Comparison of ENCODE assay signal across 16 cellular contexts in the genomic region with DNA sequence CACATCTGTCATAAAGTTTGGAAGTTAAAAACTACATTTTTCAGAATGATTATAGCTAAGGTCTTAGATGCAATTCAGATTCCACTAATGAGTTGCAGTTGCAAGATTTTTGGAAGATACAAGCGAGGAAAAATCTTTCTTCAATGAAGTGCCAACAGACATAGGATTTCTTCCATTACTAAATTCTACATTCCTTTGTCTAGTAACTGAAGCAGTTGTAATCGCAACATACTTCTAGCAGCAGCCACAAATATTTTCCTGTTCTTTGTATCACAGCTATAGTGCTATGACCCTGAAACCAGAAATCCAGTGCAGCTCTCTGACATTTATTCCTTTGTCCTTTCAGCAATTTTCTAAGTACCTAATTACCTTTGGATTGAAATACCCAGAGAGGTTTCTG.
DNase-seq lines count a peak whose midpoint lies in the region; ATAC-seq, FAIRE-seq and TF ChIP-seq lines count a peak whose summit lies in the region.
"Had no signal": no experiment of that assay in that cellular context is flagged by ENCODE, and none has a peak within 500 bp of the region (broad histone marks: within the 10 kb centered on the region; RNA-seq: fewer than 3 reads in every experiment).

No MANE protein-coding gene starts in this region.

- no peak overlapping the region for H3K9ac ChIP-seq in IMR-90 (ENCODE audit: low read depth, low read length)

- H3K14ac ChIP-seq in IMR-90 (replicated peaks; ENCODE audit: low read depth, low read length) = no peak overlapping the region

- H3K9me3 ChIP-seq in IMR-90 (ENCODE audit: control insufficient read depth, insufficient read depth, low read length) = no peaks in the 10 kb centered on the region
- H3K9me3 ChIP-seq: BE2C had no signal

- no peak overlapping the region for H3K18ac ChIP-seq in IMR-90 (ENCODE audit: low read depth, low read length)

- no peak overlapping the region for H2AFZ ChIP-seq in IMR-90 (replicated peaks; ENCODE audit: low read length, poor library complexity)

- no peaks in the 10 kb centered on the region for H3K79me1 ChIP-seq in IMR-90 (ENCODE audit: low read depth in 1 of 2, low read length in 2 of 2)

- BruUV-seq in IMR-90 (replicated peaks; lab: Mats Ljungman, UMichigan) = no TSS peak

- TF ChIP-seq CTCF in IMR-90 (conservative IDR thresholded peaks at IDR 0.05; ENCODE audit: low read depth, low read length) (no peak), brain microvascular endothelial cell (IDR thresholded peaks at IDR 0.05; ENCODE audit: low read depth, low read length, missing control alignments) (no peak)

- in situ Hi-C loops in IMR-90 (cut with MboI; ENCODE audit: low sequenced_read_pairs) = no loop called here
- in situ Hi-C loops in brain microvascular endothelial cell (cut with HindIII; ENCODE audit: low pct_ligation_motif_present, low sequenced_read_pairs) = no loop called here

- no peak overlapping the region for H2AK5ac ChIP-seq in IMR-90 (ENCODE audit: low read depth, low read length)

- H3K36me3 ChIP-seq in IMR-90 (ENCODE audit: control insufficient read depth, insufficient read depth, low read length) (no peaks in the 10 kb centered on the region), brain microvascular endothelial cell (replicated peaks) (no peaks in the 10 kb centered on the region)
- H3K36me3 ChIP-seq: BE2C had no signal

- no peak overlapping the region for H3K27ac ChIP-seq in IMR-90 (ENCODE audit: insufficient read depth, low read length)
- H3K27ac ChIP-seq in brain microvascular endothelial cell = no peak overlapping the region

- intact Hi-C loops in IMR-90 (cut with micrococcal nuclease) = no loop called here

- POLR2A ChIA-PET in IMR-90 (lab: Charles Lee; ENCODE audit: unreplicated experiment) = no interaction called here

- H3K56ac ChIP-seq in IMR-90 (ENCODE audit: extremely low read depth, insufficient read depth, low read length) = no peak overlapping the region

- dilution Hi-C loops in IMR-90 (cut with HindIII; ENCODE audit: low sequenced_read_pairs, unreplicated experiment) = no loop called here

- no peak overlapping the region for H2BK120ac ChIP-seq in IMR-90 (ENCODE audit: low read depth, low read length)

- no peak for TF ChIP-seq POLR2A in IMR-90 (IDR thresholded peaks at IDR 0.05; ENCODE audit: low read depth, low read length)

- no peaks in the 10 kb centered on the region for H3K36me3 Mint-ChIP-seq in activated T-cell treated with anti-CD3 and anti-CD28 coated beads, Interleukin-2, amount 50 U/mL, for 24 hours (ENCODE audit: low read depth)

- no peak overlapping the region for H2AK9ac ChIP-seq in IMR-90 (replicated peaks; ENCODE audit: low read depth, low read length, poor library complexity)

- no peaks in the 10 kb centered on the region for H3K27me3 Mint-ChIP-seq in activated T-cell treated with anti-CD3 and anti-CD28 coated beads, Interleukin-2, amount 50 U/mL, for 24 hours

- DNase-seq in AG20443 (ENCODE audit: low spot score) (peak; percentile 57), IMR-90 (peak; percentile 30), brain microvascular endothelial cell (peak; percentile 28), iris pigment epithelial cell (ENCODE audit: low read depth) (peak; percentile 66), HTR-8/SVneo (ENCODE audit: insufficient read length, low spot score) (no peak)
- no peak for DNase-seq in activated T-cell treated with anti-CD3 and anti-CD28 coated beads, Interleukin-2, amount 50 U/mL, for 24 hours
- DNase-seq: BE2C, MV-4-11, NCI-H1436, NCI-H2029 treated with DMSO at 0.1 percent for 48 hours, NCI-H774, Right ventricle myocardium superior had no signal

- no peak overlapping the region for H3K23ac ChIP-seq in IMR-90 (ENCODE audit: low read depth, low read length)

- H4K8ac ChIP-seq in IMR-90 (ENCODE audit: low read depth in 2 of 2, low read length in 2 of 2) = no peak overlapping the region

- no peaks in the 10 kb centered on the region for H4K20me1 ChIP-seq in IMR-90 (ENCODE audit: insufficient read depth, low read length)

- 75% methylated on average over 1 of the region's 2 CpGs; no CpG with 5 or more reads in 1 of the 2 experiments for WGBS in IMR-90 (ENCODE audit: extremely low coverage in 2 of 2, insufficient read length in 1 of 2), 2 experiments

- H2BK15ac ChIP-seq in IMR-90 (ENCODE audit: low read depth, low read length) = no peak overlapping the region

- no peak overlapping the region for H3K4me3 ChIP-seq in IMR-90 (ENCODE audit: insufficient read depth, low read depth, low read length)
- no peak overlapping the region for H3K4me3 ChIP-seq in brain microvascular endothelial cell (ENCODE audit: low read depth, low read length)

- H3K9me3 Mint-ChIP-seq in activated T-cell treated with anti-CD3 and anti-CD28 coated beads, Interleukin-2, amount 50 U/mL, for 24 hours = peaks cover 4% of the 10 kb centered on the region

- H3K4me1 ChIP-seq in IMR-90 (ENCODE audit: control insufficient read depth, insufficient read depth, low read length) = no peaks in the 10 kb centered on the region
- H3K4me1 ChIP-seq: BE2C had no signal

- TF ChIP-seq RAD21 in IMR-90 (IDR thresholded peaks at IDR 0.05; ENCODE audit: low read length) = no peak

- H3K27ac Mint-ChIP-seq in activated T-cell treated with anti-CD3 and anti-CD28 coated beads, Interleukin-2, amount 50 U/mL, for 24 hours = no peak overlapping the region

- CTCF ChIA-PET in IMR-90 (lab: Yijun Ruan, JAX) = no interaction called here

- H2BK20ac ChIP-seq in IMR-90 (ENCODE audit: low read depth, low read length) = no peak overlapping the region

- no peak overlapping the region for H2BK5ac ChIP-seq in IMR-90 (ENCODE audit: low read depth, low read length, poor library complexity, severe bottlenecking)

- no peak overlapping the region for H4K5ac ChIP-seq in IMR-90 (ENCODE audit: low read depth, low read length)

- no peak overlapping the region for H3K4ac ChIP-seq in IMR-90 (ENCODE audit: low read depth, low read length)

- H3K4me2 ChIP-seq in IMR-90 (ENCODE audit: low read depth, low read length) = no peak overlapping the region

- no peaks in the 10 kb centered on the region for H3K27me3 ChIP-seq in IMR-90 (ENCODE audit: control insufficient read depth, insufficient read depth, low read length)
- H3K27me3 ChIP-seq in brain microvascular endothelial cell (replicated peaks) = no peaks in the 10 kb centered on the region
- H3K27me3 ChIP-seq: BE2C had no signal

- peak; percentile 64; the same call in 1 of the 2 replicates for ATAC-seq in IMR-90 (ENCODE audit: low read depth)
- ATAC-seq in GM18867 (IDR thresholded peaks at IDR 0.05; ENCODE audit: unreplicated experiment) = no peak
- ATAC-seq in HG03280 (IDR thresholded peaks at IDR 0.05; ENCODE audit: unreplicated experiment) = no peak
- ATAC-seq: Panc1 had no signal

- H3K4me1 Mint-ChIP-seq in activated T-cell treated with anti-CD3 and anti-CD28 coated beads, Interleukin-2, amount 50 U/mL, for 24 hours (ENCODE audit: low read depth) = no peaks in the 10 kb centered on the region

- no peak overlapping the region for H4K91ac ChIP-seq in IMR-90 (ENCODE audit: insufficient read depth, low read depth, low read length)

- no peak overlapping the region for H3K4me3 Mint-ChIP-seq in activated T-cell treated with anti-CD3 and anti-CD28 coated beads, Interleukin-2, amount 50 U/mL, for 24 hours

- no peak for FAIRE-seq in HTR-8/SVneo (lab: Jason Lieb, UNC)
- FAIRE-seq: H54 had no signal

- H3K9me1 ChIP-seq in IMR-90 (ENCODE audit: insufficient read depth, low read length) = no peaks in the 10 kb centered on the region

TF ChIP-seq in IMR-90, 13 proteins besides CTCF, POLR2A, EP300 and RAD21:
- TF ChIP-seq BHLHE40 (IDR thresholded peaks at IDR 0.05; ENCODE audit: low read depth, low read length) = no peak
- TF ChIP-seq CHD1 (IDR thresholded peaks at IDR 0.05; ENCODE audit: low read depth, low read length) = no peak
- no peak for TF ChIP-seq CEBPB (IDR thresholded peaks at IDR 0.05; ENCODE audit: low read depth, low read length)
- TF ChIP-seq USF2 (IDR thresholded peaks at IDR 0.05; ENCODE audit: low read depth, low read length) = no peak
- TF ChIP-seq NFE2L2 (IDR thresholded peaks at IDR 0.05; ENCODE audit: low read depth, low read length) = no peak
- no peak for TF ChIP-seq SMC3 (IDR thresholded peaks at IDR 0.05; ENCODE audit: low read depth, low read length)
- TF ChIP-seq, protein P1, sequence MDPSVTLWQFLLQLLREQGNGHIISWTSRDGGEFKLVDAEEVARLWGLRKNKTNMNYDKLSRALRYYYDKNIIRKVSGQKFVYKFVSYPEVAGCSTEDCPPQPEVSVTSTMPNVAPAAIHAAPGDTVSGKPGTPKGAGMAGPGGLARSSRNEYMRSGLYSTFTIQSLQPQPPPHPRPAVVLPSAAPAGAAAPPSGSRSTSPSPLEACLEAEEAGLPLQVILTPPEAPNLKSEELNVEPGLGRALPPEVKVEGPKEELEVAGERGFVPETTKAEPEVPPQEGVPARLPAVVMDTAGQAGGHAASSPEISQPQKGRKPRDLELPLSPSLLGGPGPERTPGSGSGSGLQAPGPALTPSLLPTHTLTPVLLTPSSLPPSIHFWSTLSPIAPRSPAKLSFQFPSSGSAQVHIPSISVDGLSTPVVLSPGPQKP (IDR thresholded peaks at IDR 0.05; ENCODE audit: borderline replicate concordance, low read depth, low read length) = no peak

Comparison
In these comparisons a context has a peak if more than half of its experiments do, and no peak if none do; other contexts are left out.
1. DNase-seq: peak in AG20443 (single experiment), IMR-90 (single experiment), brain microvascular endothelial cell (single experiment) and iris pigment epithelial cell (single experiment); none in HTR-8/SVneo (single experiment) and activated T-cell treated with anti-CD3 and anti-CD28 coated beads, Interleukin-2, amount 50 U/mL, for 24 hours (single experiment).